ENCODE assay signal across 22 cellular contexts in genomic region chr3:114389156-114389555, GRCh38.
DNase-seq lines count a peak whose midpoint lies in the region; ATAC-seq and TF ChIP-seq lines count a peak whose summit lies in the region.
"Had no signal": no experiment of that assay in that cellular context is flagged by ENCODE, and none has a peak within 500 bp of the region (broad histone marks: within the 10 kb centered on the region; RNA-seq: fewer than 3 reads in every experiment).

No MANE protein-coding gene starts in this region.

- H3K4me3 ChIP-seq in spleen, result no peak overlapping the region
- H3K4me3 ChIP-seq: BLaER1, suprapubic skin had no signal

- no peak for TF ChIP-seq CTCF in spleen (IDR thresholded peaks at IDR 0.05 in 8 of 11, conservative IDR thresholded peaks at IDR 0.05 in 3 of 11)

- no peaks in the 10 kb centered on the region for H3K27me3 ChIP-seq in spleen (replicated peaks in 1 of 7)
- H3K27me3 ChIP-seq: BLaER1, suprapubic skin had no signal

- H3K9me3 ChIP-seq in T-helper 17 cell (ENCODE audit: control insufficient read depth, low read length, poor library complexity, severe bottlenecking) (no peaks in the 10 kb centered on the region), spleen (no peaks in the 10 kb centered on the region)
- H3K9me3 ChIP-seq: BLaER1, SK-N-SH, suprapubic skin had no signal

- no peak for TF ChIP-seq POLR2A in spleen (IDR thresholded peaks at IDR 0.05)

- peak overlapping the region; percentile 84 for H3K27ac Mint-ChIP-seq in T-helper 17 cell
- peak overlapping the region; percentile 7 to 27 for H3K27ac Mint-ChIP-seq in activated naive CD4-positive, alpha-beta T cell treated with anti-CD3 and anti-CD28 coated beads, Interleukin-2, amount 50 U/mL, for 72 hours
- no peak overlapping the region for H3K27ac Mint-ChIP-seq in stimulated activated effector memory CD8-positive, alpha-beta T cell treated with anti-CD3 and anti-CD28 coated beads, Interleukin-12 subunit alpha, Interleukin-12 subunit beta, amount 100 ng/mL, for 72 hours

- H3K4me1 Mint-ChIP-seq in T-helper 17 cell, result peaks cover 31% of the 10 kb centered on the region
- H3K4me1 Mint-ChIP-seq in stimulated activated effector memory CD8-positive, alpha-beta T cell treated with anti-CD3 and anti-CD28 coated beads, Interleukin-12 subunit alpha, Interleukin-12 subunit beta, amount 100 ng/mL, for 72 hours, result peaks cover 31% of the 10 kb centered on the region

- H3K4me1 ChIP-seq in spleen, result peaks cover 0 to 29% (median 7%) of the 10 kb centered on the region in 6 donors
- H3K4me1 ChIP-seq: BLaER1 had no signal

- H3K36me3 ChIP-seq in spleen, result peaks cover 0 to 34% (median 11%) of the 10 kb centered on the region in 6 donors
- H3K36me3 ChIP-seq: BLaER1 had no signal

- intact Hi-C loops in spleen (cut with DNase I; ENCODE audit: low total_unique reads), result no loop called here

- DNase-seq in activated effector memory CD4-positive, alpha-beta T cell treated with Interleukin-2 at 50 U/mL for 16 hours, result peak; percentile 4
- DNase-seq in activated effector memory CD4-positive, alpha-beta T cell treated with anti-CD3 and anti-CD28 coated beads, Interleukin-2, amount 50 U/mL, for 16 hours, result no peak
- DNase-seq in T-helper 17 cell (no peak), LoVo (ENCODE audit: low spot score) (no peak), NCI-H82 treated with DMSO at 0.1 percent for 48 hours (lab: John Stamatoyannopoulos, UW; ENCODE audit: unreplicated experiment) (no peak), spleen (no peak)
- no peak for DNase-seq in activated naive CD4-positive, alpha-beta T cell treated with anti-CD3 and anti-CD28 coated beads, Interleukin-2, amount 50 U/mL, for 72 hours (ENCODE audit: low spot score in 2 of 2)
- no peak for DNase-seq in stimulated activated effector memory CD8-positive, alpha-beta T cell treated with anti-CD3 and anti-CD28 coated beads, Interleukin-12 subunit alpha, Interleukin-12 subunit beta, amount 100 ng/mL, for 72 hours (ENCODE audit: low spot score in 2 of 2)
- DNase-seq: ACHN; activated T-cell treated with anti-CD3 and anti-CD28 coated beads, Interleukin-2, amount 50 U/mL, for 4 hours; amygdala; cortex of kidney; MV-4-11; NCI-H1694; NCI-H526; RPMI8226; SK-N-SH; stimulated activated CD4-positive, alpha-beta T cell treated with anti-CD3 and anti-CD28 coated beads, Interleukin-12 subunit alpha, Interleukin-12 subunit beta, amount 100 ng/mL, for 4 hours; T-helper 9 cell had no signal

- H3K9me3 Mint-ChIP-seq in activated naive CD4-positive, alpha-beta T cell treated with anti-CD3 and anti-CD28 coated beads, Interleukin-2, amount 50 U/mL, for 72 hours, result no peaks in the 10 kb centered on the region
- H3K9me3 Mint-ChIP-seq in stimulated activated effector memory CD8-positive, alpha-beta T cell treated with anti-CD3 and anti-CD28 coated beads, Interleukin-12 subunit alpha, Interleukin-12 subunit beta, amount 100 ng/mL, for 72 hours, result no peaks in the 10 kb centered on the region
- H3K9me3 Mint-ChIP-seq: activated T-cell treated with anti-CD3 and anti-CD28 coated beads, Interleukin-2, amount 50 U/mL, for 4 hours had no signal

- peak; percentile 49 for ATAC-seq in T-helper 17 cell
- ATAC-seq in activated naive CD4-positive, alpha-beta T cell treated with anti-CD3 and anti-CD28 coated beads, Interleukin-2, amount 50 U/mL, for 72 hours, result peak in 1 of 2 donors; percentile 33
- peak; percentile 75 for ATAC-seq in stimulated activated effector memory CD8-positive, alpha-beta T cell treated with anti-CD3 and anti-CD28 coated beads, Interleukin-12 subunit alpha, Interleukin-12 subunit beta, amount 100 ng/mL, for 72 hours

- peak overlapping the region in 2 of 8 donors; percentile 4 to 10 for H3K27ac ChIP-seq in spleen
- H3K27ac ChIP-seq: BLaER1, KMS-11, suprapubic skin had no signal

- 66 to 84% (median 69%) methylated on average over 4 of the region's 4 CpGs for WGBS in spleen, 5 donors

- H3K27me3 Mint-ChIP-seq in T-helper 17 cell, result no peaks in the 10 kb centered on the region

- H3K36me3 Mint-ChIP-seq in T-helper 17 cell (ENCODE audit: low read depth), result peaks cover 7% of the 10 kb centered on the region
- H3K36me3 Mint-ChIP-seq in activated naive CD4-positive, alpha-beta T cell treated with anti-CD3 and anti-CD28 coated beads, Interleukin-2, amount 50 U/mL, for 72 hours, result peaks cover 0 to 6% of the 10 kb centered on the region in 2 donors
- no peaks in the 10 kb centered on the region for H3K36me3 Mint-ChIP-seq in stimulated activated effector memory CD8-positive, alpha-beta T cell treated with anti-CD3 and anti-CD28 coated beads, Interleukin-12 subunit alpha, Interleukin-12 subunit beta, amount 100 ng/mL, for 72 hours

- H3K4me3 Mint-ChIP-seq in T-helper 17 cell, result no peak overlapping the region
- H3K4me3 Mint-ChIP-seq in stimulated activated effector memory CD8-positive, alpha-beta T cell treated with anti-CD3 and anti-CD28 coated beads, Interleukin-12 subunit alpha, Interleukin-12 subunit beta, amount 100 ng/mL, for 72 hours, result no peak overlapping the region
- H3K4me3 Mint-ChIP-seq: activated T-cell treated with anti-CD3 and anti-CD28 coated beads, Interleukin-2, amount 50 U/mL, for 4 hours had no signal
